In genomic region chr19:57099199-57099661, GRCh38 we compare ENCODE assay signal across 8 cellular contexts. TPM values are rescaled to one million over a fixed set of nuclear protein-coding genes. Genes with fewer than 3 reads are reported as not detected.
DNase-seq lines count a peak whose midpoint lies in the region; ATAC-seq and TF ChIP-seq lines count a peak whose summit lies in the region.

No MANE protein-coding gene starts in this region.

- peaks cover 3 to 11% (median 9%) of the 10 kb centered on the region in 4 donors for H3K4me1 Mint-ChIP-seq in naive thymus-derived CD8-positive, alpha-beta T cell

- H3K36me3 ChIP-seq in DOHH2 (ENCODE audit: control insufficient read depth, low read length) (no peaks in the 10 kb centered on the region), MG63 (no peaks in the 10 kb centered on the region), tibial artery (no peaks in the 10 kb centered on the region)

- peak; percentile 46 for DNase-seq in MG63
- DNase-seq in activated CD8-positive, alpha-beta memory T cell treated with anti-CD3 and anti-CD28 coated beads, Interleukin-2, amount 50 U/mL, for 4 hours = peak; percentile 39
- peak; percentile 8 for DNase-seq in epithelial cell of prostate (ENCODE audit: low read depth, low spot score)
- DNase-seq in naive thymus-derived CD8-positive, alpha-beta T cell = peak; percentile 2 to 78 (median 40)
- DNase-seq in tibial artery = peak; percentile 25 to 66
- DNase-seq in LoVo (ENCODE audit: low spot score) = no peak

- H4K20me1 ChIP-seq in DOHH2 (ENCODE audit: control insufficient read depth, insufficient read depth, low read depth, low read length) = no peaks in the 10 kb centered on the region

- peaks cover 0 to 28% (median 10%) of the 10 kb centered on the region in 9 donors for H3K9me3 Mint-ChIP-seq in naive thymus-derived CD8-positive, alpha-beta T cell

- peak in 1 of 2 donors; percentile 57 for ATAC-seq in naive thymus-derived CD8-positive, alpha-beta T cell
- no peak for ATAC-seq in HG02588 (IDR thresholded peaks at IDR 0.05; ENCODE audit: unreplicated experiment)

- H3K9me2 ChIP-seq in DOHH2 (replicated peaks; ENCODE audit: control insufficient read depth, low read length) = no peaks in the 10 kb centered on the region

- H3K4me2 ChIP-seq in DOHH2 (ENCODE audit: low read length) = no peak overlapping the region

- H3K27me3 ChIP-seq in DOHH2 (ENCODE audit: control insufficient read depth, low read length) = no peaks in the 10 kb centered on the region
- H3K27me3 ChIP-seq in MG63 = no peaks in the 10 kb centered on the region
- no peaks in the 10 kb centered on the region for H3K27me3 ChIP-seq in tibial artery

- POLR2A ChIA-PET in naive thymus-derived CD8-positive, alpha-beta T cell (lab: Charles Lee) = interaction anchor here (0.6 kb wide), 1 partner anchor 1094 kb away, joined by 4 read pairs; no protein-coding TSS in a partner anchor

- no peaks in the 10 kb centered on the region for H3K79me2 ChIP-seq in DOHH2 (ENCODE audit: control insufficient read depth, low read length)

- peaks cover 3 to 22% (median 14%) of the 10 kb centered on the region in 5 donors for H3K27me3 Mint-ChIP-seq in naive thymus-derived CD8-positive, alpha-beta T cell

- H3K9me3 ChIP-seq in DOHH2 (ENCODE audit: control insufficient read depth, insufficient read depth, low read length) = peaks cover 5% of the 10 kb centered on the region; the same call in 1 of the 2 replicates
- peaks cover 6% of the 10 kb centered on the region for H3K9me3 ChIP-seq in MG63
- H3K9me3 ChIP-seq in tibial artery = no peaks in the 10 kb centered on the region

- H3K4me1 ChIP-seq in DOHH2 (ENCODE audit: control insufficient read depth, low read length) (peaks cover 4% of the 10 kb centered on the region; the same call in 1 of the 2 replicates), tibial artery (peaks cover 0 to 2% (median 0%) of the 10 kb centered on the region in 4 donors)

- intact Hi-C loops in tibial artery (cut with DNase I; ENCODE audit: low total_unique reads) = no loop called here

- H3K36me3 Mint-ChIP-seq in naive thymus-derived CD8-positive, alpha-beta T cell = peaks cover 2 to 11% (median 9%) of the 10 kb centered on the region in 3 donors

- no peak overlapping the region for H3K4me3 Mint-ChIP-seq in naive thymus-derived CD8-positive, alpha-beta T cell

- H3K4me3 ChIP-seq in DOHH2 (ENCODE audit: low read length) (no peak overlapping the region), MG63 (no peak overlapping the region), tibial artery (no peak overlapping the region)

- H3K27ac Mint-ChIP-seq in naive thymus-derived CD8-positive, alpha-beta T cell = no peak overlapping the region

- no peak overlapping the region for H3K27ac ChIP-seq in DOHH2 (ENCODE audit: low read depth, low read length)
- H3K27ac ChIP-seq in epithelial cell of prostate = no peak overlapping the region
- no peak overlapping the region for H3K27ac ChIP-seq in tibial artery

- no peaks in the 10 kb centered on the region for H3F3A ChIP-seq in DOHH2 (ENCODE audit: control insufficient read depth, insufficient read depth)

- TF ChIP-seq CTCF in DOHH2 (IDR thresholded peaks at IDR 0.05; ENCODE audit: low read depth, low read length, poor library complexity, severe bottlenecking) (peak; percentile 84), tibial artery (IDR thresholded peaks at IDR 0.05) (peak; percentile 57 to 73)

RNA-seq across cellular contexts. Expression of gene USP29, which starts 20.6 kb away (rescaled TPM):
- total RNA-seq in MG63 (2014; rRNA removed; shearing (Covaris generic); ENCODE audit: low replicate concordance) = not detected in 2 replicates
- total RNA-seq in naive thymus-derived CD8-positive, alpha-beta T cell = not detected
- polyA plus RNA-seq in naive thymus-derived CD8-positive, alpha-beta T cell = not detected

RNA-seq across cellular contexts. Expression of gene ZIM3, which starts 45.8 kb away (rescaled TPM):
- total RNA-seq in MG63 (2014; rRNA removed; shearing (Covaris generic); ENCODE audit: low replicate concordance) = not detected in 2 replicates
- not detected for total RNA-seq in naive thymus-derived CD8-positive, alpha-beta T cell
- polyA plus RNA-seq in naive thymus-derived CD8-positive, alpha-beta T cell = not detected
